In the genomic region with DNA sequence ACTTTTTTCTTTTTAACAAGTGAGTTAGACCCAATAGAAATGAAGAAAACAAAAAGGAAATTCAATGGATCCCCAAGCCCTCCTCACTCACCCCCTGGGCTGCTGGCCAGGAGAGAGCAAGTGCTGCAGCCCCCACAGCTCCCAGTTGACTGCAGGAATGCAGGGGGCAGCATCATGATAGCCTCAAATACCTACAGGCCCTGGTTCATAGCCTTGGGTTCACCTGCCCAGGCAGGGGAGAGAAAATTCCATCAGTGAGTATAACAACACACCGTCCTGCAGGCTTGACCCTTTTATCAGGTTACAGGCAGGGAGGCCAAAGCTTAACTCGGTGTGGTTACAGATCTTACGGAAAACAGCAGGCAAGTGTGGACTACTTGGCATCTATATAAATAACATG, we compare ENCODE assay signal across 21 cellular contexts.
"Had no signal": no experiment of that assay in that cellular context is flagged by ENCODE, and none has a peak within 500 bp of the region (broad histone marks: within the 10 kb centered on the region; RNA-seq: fewer than 3 reads in every experiment).

No MANE protein-coding gene starts in this region.

- H3K4me2 ChIP-seq: neural progenitor cell had no signal

- ATAC-seq: left colon, pancreas had no signal

- H3K27me3 ChIP-seq: neural progenitor cell, pancreas, tibial artery had no signal

- H3K27ac ChIP-seq: coronary artery, neural progenitor cell, pancreas, tibial artery had no signal

- H3K4me1 Mint-ChIP-seq: naive B cell had no signal

- H2AFZ ChIP-seq: neural progenitor cell had no signal

- DNase-seq: activated CD4-positive, alpha-beta T cell treated with anti-CD3 and anti-CD28 coated beads, Interleukin-2, amount 10 ng/mL, durations not matched to agents 7 days and 5 days; activated CD8-positive, alpha-beta memory T cell treated with anti-CD3 and anti-CD28 coated beads for 24 hours; activated naive CD4-positive, alpha-beta T cell; activated naive CD8-positive, alpha-beta T cell treated with anti-CD3 and anti-CD28 coated beads, Interleukin-2, amount 10 ng/mL, durations not matched to agents 7 days and 5 days; effector CD8-positive, alpha-beta T cell; foreskin melanocyte; head of caudate nucleus; left colon; naive B cell; pancreas; stimulated activated CD4-positive, alpha-beta T cell treated with anti-CD3 and anti-CD28 coated beads, Interleukin-15, amount 100 ng/mL, for 24 hours; stimulated activated CD4-positive, alpha-beta T cell treated with anti-CD3 and anti-CD28 coated beads, Interleukin-4, amount 100 ng/mL, for 1 hour; stimulated activated naive CD4-positive, alpha-beta T cell; tibial artery had no signal

- H3K27ac Mint-ChIP-seq: activated CD4-positive, alpha-beta T cell treated with anti-CD3 and anti-CD28 coated beads, Interleukin-2, amount 10 ng/mL, durations not matched to agents 7 days and 5 days; activated naive CD8-positive, alpha-beta T cell treated with anti-CD3 and anti-CD28 coated beads, Interleukin-2, amount 10 ng/mL, durations not matched to agents 7 days and 5 days; neural progenitor cell; T-helper 2 cell treated with Interferon-gamma antibody and Interleukin-4, amounts not matched to agents 5 μg/mL and 100 μg/mL, for 36 hours had no signal

- H3K4me3 ChIP-seq: coronary artery, lung, neural progenitor cell, pancreas, tibial artery had no signal

- H3K9me3 Mint-ChIP-seq: activated CD4-positive, alpha-beta T cell treated with anti-CD3 and anti-CD28 coated beads, Interleukin-2, amount 10 ng/mL, durations not matched to agents 7 days and 5 days; activated naive CD8-positive, alpha-beta T cell treated with anti-CD3 and anti-CD28 coated beads, Interleukin-2, amount 10 ng/mL, durations not matched to agents 7 days and 5 days; activated T-helper 1 cell treated with anti-CD3 and anti-CD28 coated beads, Interleukin-12 subunit alpha, Interleukin-12 subunit beta, Interleukin-2, Interleukin-4 antibody, amounts not matched to agents 30 ng/mL and 10 ng/mL and 1 ng/mL, durations not matched to agents 14 hours and 24 hours and 36 hours; central memory CD8-positive, alpha-beta T cell; naive B cell; neural progenitor cell; T-helper 2 cell treated with Interferon-gamma antibody and Interleukin-4, amounts not matched to agents 5 μg/mL and 100 μg/mL, for 36 hours had no signal

- H3K4me3 Mint-ChIP-seq: activated CD4-positive, alpha-beta T cell treated with anti-CD3 and anti-CD28 coated beads, Interleukin-2, amount 10 ng/mL, durations not matched to agents 7 days and 5 days; activated naive CD8-positive, alpha-beta T cell treated with anti-CD3 and anti-CD28 coated beads, Interleukin-2, amount 10 ng/mL, durations not matched to agents 7 days and 5 days; activated T-helper 1 cell treated with anti-CD3 and anti-CD28 coated beads, Interleukin-12 subunit alpha, Interleukin-12 subunit beta, Interleukin-2, Interleukin-4 antibody, amounts not matched to agents 30 ng/mL and 10 ng/mL and 1 ng/mL, durations not matched to agents 14 hours and 24 hours and 36 hours; brain; central memory CD8-positive, alpha-beta T cell; naive B cell; neural progenitor cell; T-helper 2 cell treated with Interferon-gamma antibody and Interleukin-4, amounts not matched to agents 5 μg/mL and 100 μg/mL, for 36 hours had no signal

- H3K9ac ChIP-seq: neural progenitor cell had no signal

- H3K9me3 ChIP-seq: pancreas, tibial artery had no signal

- H3K36me3 Mint-ChIP-seq: activated naive CD8-positive, alpha-beta T cell treated with anti-CD3 and anti-CD28 coated beads, Interleukin-2, amount 10 ng/mL, durations not matched to agents 7 days and 5 days; brain; naive B cell; neural progenitor cell had no signal

- H3K36me3 ChIP-seq: neural progenitor cell, pancreas, tibial artery had no signal

- H3K27me3 Mint-ChIP-seq: activated CD4-positive, alpha-beta T cell treated with anti-CD3 and anti-CD28 coated beads, Interleukin-2, amount 10 ng/mL, durations not matched to agents 7 days and 5 days; activated naive CD8-positive, alpha-beta T cell treated with anti-CD3 and anti-CD28 coated beads, Interleukin-2, amount 10 ng/mL, durations not matched to agents 7 days and 5 days; brain; central memory CD8-positive, alpha-beta T cell had no signal
